14 cellular contexts compared by ENCODE assay signal in the genomic region with DNA sequence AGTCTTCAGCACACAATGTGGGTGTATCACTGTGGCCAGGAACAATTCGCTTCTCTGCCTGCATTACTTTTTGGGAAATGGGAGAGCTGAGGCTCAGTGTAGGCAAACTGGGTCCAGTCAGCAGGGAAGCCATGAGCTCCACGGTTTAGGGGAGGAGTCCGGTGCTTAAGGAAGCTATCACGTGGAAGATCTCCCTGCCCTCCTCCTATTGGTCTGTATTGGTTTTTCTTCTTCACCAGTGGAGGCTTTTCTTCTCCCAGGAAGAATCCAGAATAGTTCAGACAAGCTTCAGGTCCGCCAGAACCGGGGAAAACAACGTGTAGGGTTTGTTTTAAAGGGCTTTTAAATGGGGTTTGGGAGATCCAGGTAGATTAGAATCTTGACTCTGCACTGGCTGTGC.
"Had no signal": no experiment of that assay in that cellular context is flagged by ENCODE, and none has a peak within 500 bp of the region (broad histone marks: within the 10 kb centered on the region; RNA-seq: fewer than 3 reads in every experiment).

No MANE protein-coding gene starts in this region.

- H3K36me3 ChIP-seq: esophagus muscularis mucosa, heart right ventricle, right atrium auricular region, stomach had no signal

- H3K27me3 ChIP-seq: esophagus muscularis mucosa, right atrium auricular region had no signal

- H3K9me3 ChIP-seq: esophagus muscularis mucosa, heart right ventricle, right atrium auricular region, stomach had no signal

- H3K4me3 ChIP-seq: esophagus muscularis mucosa, heart right ventricle, right atrium auricular region, stomach had no signal

- H3K4me1 ChIP-seq: esophagus muscularis mucosa, heart right ventricle, right atrium auricular region, stomach had no signal

- FAIRE-seq: small intestine, TTC549 had no signal

- DNase-seq: activated CD4-positive, alpha-beta T cell treated with anti-CD3 and anti-CD28 coated beads, Interleukin-2, amount 10 ng/mL, durations not matched to agents 7 days and 5 days; activated CD4-positive, CD25-positive, alpha-beta regulatory T cell; activated CD8-positive, alpha-beta memory T cell treated with anti-CD3 and anti-CD28 coated beads for 24 hours; activated naive CD4-positive, alpha-beta T cell treated with anti-CD3 and anti-CD28 coated beads for 36 hours; effector memory CD8-positive, alpha-beta T cell; foreskin fibroblast; heart right ventricle; kidney glomerular epithelial cell; small intestine; stomach; T-helper 17 cell had no signal

- H3K27ac ChIP-seq: esophagus muscularis mucosa, heart right ventricle, right atrium auricular region, stomach had no signal
